Comparison of ENCODE assay signal across 8 cellular contexts in genomic region chr21:46059711-46060455, GRCh38. TPM values are rescaled to one million over a fixed set of nuclear protein-coding genes. Genes with fewer than 3 reads are reported as not detected.
DNase-seq lines count a peak whose midpoint lies in the region; ATAC-seq, FAIRE-seq and TF ChIP-seq lines count a peak whose summit lies in the region.
"Not testable (repeated sequence)": the region's sequence is repeated elsewhere in the genome, so short reads cannot be mapped to it uniquely, and the experiment has no call there.
"Had no signal": no experiment of that assay in that cellular context is flagged by ENCODE, and none has a peak within 500 bp of the region (broad histone marks: within the 10 kb centered on the region; RNA-seq: fewer than 3 reads in every experiment).

No MANE protein-coding gene starts in this region.

- H3K27me3 ChIP-seq in Peyer's patch; small intestine (ENCODE audit: control insufficient read depth in 2 of 2, insufficient read depth in 2 of 2, low read length in 2 of 2); thyroid gland: not testable (repeated sequence)
- peaks cover 0 to 58% (median 0%) of the 10 kb centered on the region in 4 donors for H3K27me3 ChIP-seq in esophagus squamous epithelium

- not testable (repeated sequence) for H3K4me3 ChIP-seq in Peyer's patch; esophagus squamous epithelium; small intestine (ENCODE audit: low read depth in 1 of 2, low read length in 2 of 2); thyroid gland (replicated peaks in 1 of 3)

- TF ChIP-seq POLR2A in Peyer's patch (IDR thresholded peaks at IDR 0.05); esophagus squamous epithelium (IDR thresholded peaks at IDR 0.05); thyroid gland (IDR thresholded peaks at IDR 0.05): not testable (repeated sequence)

- not testable (repeated sequence) for H3K9me3 Mint-ChIP-seq in osteocyte (ENCODE audit: unreplicated experiment)

- peak overlapping the region; percentile 97 for H3K27ac Mint-ChIP-seq in osteocyte (ENCODE audit: unreplicated experiment)

- H3K4me1 ChIP-seq in Peyer's patch (peaks cover 0 to 16% (median 0%) of the 10 kb centered on the region in 4 donors), esophagus squamous epithelium (peaks cover 1 to 54% (median 32%) of the 10 kb centered on the region in 3 donors), thyroid gland (peaks cover 0 to 21% of the 10 kb centered on the region in 2 donors)
- not testable (repeated sequence) for H3K4me1 ChIP-seq in small intestine (ENCODE audit: control insufficient read depth in 2 of 2, insufficient read depth in 1 of 2, low read depth in 1 of 2, low read length in 1 of 2)

- H3K27ac ChIP-seq in Peyer's patch (peak overlapping the region; percentile 31 to 87 (median 72)), angular gyrus (ENCODE audit: low read depth, low read length) (peak overlapping the region; percentile 42), esophagus squamous epithelium (peak overlapping the region; percentile 55 to 91 (median 78)), small intestine (ENCODE audit: low read depth in 1 of 2, low read length in 1 of 2) (peak overlapping the region; percentile 27 to 71), thyroid gland (peak overlapping the region; percentile 21 to 61 (median 55))

- FAIRE-seq in small intestine (lab: Jason Lieb, UNC), result not testable (repeated sequence)

- H3K27me3 Mint-ChIP-seq in osteocyte (ENCODE audit: unreplicated experiment), result not testable (repeated sequence)

- not testable (repeated sequence) for H3K36me3 Mint-ChIP-seq in osteocyte (ENCODE audit: unreplicated experiment)

- DNase-seq in Peyer's patch, result peak in 2 of 3 donors; percentile 18 to 32
- DNase-seq in esophagus squamous epithelium (lab: John Stamatoyannopoulos, UW); small intestine; thyroid gland: not testable (repeated sequence)
- DNase-seq in left lobe of liver (ENCODE audit: low spot score), result peak; percentile 34
- DNase-seq in osteocyte (ENCODE audit: extremely low spot score, unreplicated experiment), result peak; percentile 51

- not testable (repeated sequence) for H3K4me3 Mint-ChIP-seq in osteocyte (ENCODE audit: unreplicated experiment)

- H3K4me1 Mint-ChIP-seq in osteocyte (ENCODE audit: unreplicated experiment), result peaks cover 58% of the 10 kb centered on the region

- not testable (repeated sequence) for H3K36me3 ChIP-seq in Peyer's patch; esophagus squamous epithelium; small intestine (ENCODE audit: control insufficient read depth in 2 of 2, insufficient read depth in 2 of 2, low read length in 2 of 2); thyroid gland

- not testable (repeated sequence) for TF ChIP-seq CTCF in Peyer's patch (IDR thresholded peaks at IDR 0.05); esophagus squamous epithelium (IDR thresholded peaks at IDR 0.05); osteocyte (IDR thresholded peaks at IDR 0.05); thyroid gland (IDR thresholded peaks at IDR 0.05)

- not testable (repeated sequence) for H3K9me3 ChIP-seq in Peyer's patch; small intestine (ENCODE audit: control insufficient read depth, low read depth); thyroid gland
- peaks cover 0 to 16% (median 6%) of the 10 kb centered on the region in 3 donors for H3K9me3 ChIP-seq in esophagus squamous epithelium

- intact Hi-C loops in esophagus squamous epithelium (cut with DNase I); thyroid gland (cut with DNase I): not testable (repeated sequence)

- ATAC-seq in left lobe of liver, result not testable (repeated sequence)

- 20 to 85% methylated on average over 1 to 19 of the region's 21 CpGs for WGBS in esophagus squamous epithelium, 2 donors
- WGBS in small intestine, 3 donors, result 86 to 92% (median 90%) methylated on average over 21 of the region's 21 CpGs
- 84 to 90% methylated on average over 20 to 21 of the region's 21 CpGs for WGBS in thyroid gland, 2 donors

RNA-seq across cellular contexts. Expression of gene COL6A2, which starts 38.0 kb away (rescaled TPM):
- total RNA-seq in Peyer's patch (1,000 to 10,000 TPM in 1 of 4 donors, 100 to 1,000 TPM in 2, 10 to 100 TPM in 1; 59.9 to 1,087 (median 166) TPM), esophagus squamous epithelium (100 to 1,000 TPM in 1 of 4 donors, 10 to 100 TPM in 3; 23.0 to 328 (median 62.0) TPM), left lobe of liver (34.9 TPM), osteocyte (1,821 and 1,951 TPM in 2 replicates), thyroid gland (100 to 1,000 TPM in 3 of 4 donors, 10 to 100 TPM in 1; 79.4 to 191 (median 172) TPM)
- polyA plus RNA-seq in small intestine, result 100 to 1,000 TPM in 1 of 3 donors, 10 to 100 TPM in 1, 1 to 10 TPM in 1; 3.8 to 159 (median 14.3) TPM
- total RNA-seq: HT-29 had no signal
